1 cellular context compared by ENCODE assay signal in the genomic region with DNA sequence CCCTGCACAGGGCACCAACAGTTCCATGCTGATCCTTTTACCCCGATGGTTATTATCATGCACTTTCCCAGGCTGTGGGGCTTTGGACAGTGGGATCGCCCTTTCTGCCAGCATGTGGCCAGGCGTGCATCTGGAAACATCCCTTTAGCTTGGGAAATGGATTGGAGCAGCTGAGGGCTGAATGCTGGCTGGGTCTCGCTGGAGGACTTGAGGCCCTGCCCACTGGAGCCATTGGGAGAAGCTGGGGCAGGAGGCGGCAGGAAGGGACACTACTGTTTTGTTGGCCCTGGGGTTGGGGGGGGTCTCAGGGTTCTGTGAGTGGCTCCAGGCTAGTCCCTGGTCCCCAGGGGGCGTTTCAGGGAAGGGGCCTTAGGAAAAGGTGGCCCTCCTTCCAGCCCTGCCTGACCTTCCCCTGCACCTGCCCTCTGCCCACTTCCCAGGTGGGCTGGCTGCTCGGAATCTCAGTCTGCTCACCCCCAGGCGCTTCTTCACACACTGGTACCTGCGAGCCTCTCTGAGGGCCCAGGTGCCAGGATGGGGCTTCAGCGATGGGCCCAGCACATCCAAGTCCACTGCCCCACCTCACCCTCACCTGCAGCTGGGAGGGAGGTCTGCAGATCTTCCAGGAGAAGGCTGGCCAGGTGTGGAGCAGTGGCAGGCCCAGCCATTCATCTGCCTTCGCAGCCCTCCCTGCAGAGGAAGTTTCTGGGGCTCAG.
TF ChIP-seq lines count a peak whose summit lies in the region.

No MANE protein-coding gene starts in this region.

TF ChIP-seq in IMR-90, 13 proteins besides CTCF, POLR2A, EP300 and RAD21:
- TF ChIP-seq MAZ (IDR thresholded peaks at IDR 0.05; ENCODE audit: borderline replicate concordance, low read depth, low read length) (no peak), FOS (IDR thresholded peaks at IDR 0.05; ENCODE audit: low read depth, low read length) (no peak), BHLHE40 (IDR thresholded peaks at IDR 0.05; ENCODE audit: low read depth, low read length) (no peak), CHD1 (IDR thresholded peaks at IDR 0.05; ENCODE audit: low read depth, low read length) (no peak), MXI1 (IDR thresholded peaks at IDR 0.05; ENCODE audit: borderline replicate concordance, low read depth, low read length) (no peak), CEBPB (IDR thresholded peaks at IDR 0.05; ENCODE audit: low read depth, low read length) (no peak), RFX5 (IDR thresholded peaks at IDR 0.05; ENCODE audit: low read depth, low read length) (no peak), SMC3 (IDR thresholded peaks at IDR 0.05; ENCODE audit: low read depth, low read length) (no peak), NFE2L2 (IDR thresholded peaks at IDR 0.05; ENCODE audit: low read depth, low read length) (no peak), RCOR1 (IDR thresholded peaks at IDR 0.05; ENCODE audit: insufficient replicate concordance, low read length) (no peak), MAFK (IDR thresholded peaks at IDR 0.05; ENCODE audit: low read depth, low read length) (no peak)
- TF ChIP-seq, protein P1, sequence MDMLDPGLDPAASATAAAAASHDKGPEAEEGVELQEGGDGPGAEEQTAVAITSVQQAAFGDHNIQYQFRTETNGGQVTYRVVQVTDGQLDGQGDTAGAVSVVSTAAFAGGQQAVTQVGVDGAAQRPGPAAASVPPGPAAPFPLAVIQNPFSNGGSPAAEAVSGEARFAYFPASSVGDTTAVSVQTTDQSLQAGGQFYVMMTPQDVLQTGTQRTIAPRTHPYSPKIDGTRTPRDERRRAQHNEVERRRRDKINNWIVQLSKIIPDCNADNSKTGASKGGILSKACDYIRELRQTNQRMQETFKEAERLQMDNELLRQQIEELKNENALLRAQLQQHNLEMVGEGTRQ (IDR thresholded peaks at IDR 0.05; ENCODE audit: low read depth, low read length) = no peak
- TF ChIP-seq, protein P2, sequence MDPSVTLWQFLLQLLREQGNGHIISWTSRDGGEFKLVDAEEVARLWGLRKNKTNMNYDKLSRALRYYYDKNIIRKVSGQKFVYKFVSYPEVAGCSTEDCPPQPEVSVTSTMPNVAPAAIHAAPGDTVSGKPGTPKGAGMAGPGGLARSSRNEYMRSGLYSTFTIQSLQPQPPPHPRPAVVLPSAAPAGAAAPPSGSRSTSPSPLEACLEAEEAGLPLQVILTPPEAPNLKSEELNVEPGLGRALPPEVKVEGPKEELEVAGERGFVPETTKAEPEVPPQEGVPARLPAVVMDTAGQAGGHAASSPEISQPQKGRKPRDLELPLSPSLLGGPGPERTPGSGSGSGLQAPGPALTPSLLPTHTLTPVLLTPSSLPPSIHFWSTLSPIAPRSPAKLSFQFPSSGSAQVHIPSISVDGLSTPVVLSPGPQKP (IDR thresholded peaks at IDR 0.05; ENCODE audit: borderline replicate concordance, low read depth, low read length) = no peak
